17 cellular contexts compared by ENCODE assay signal in genomic region chr15:76183906-76184639, GRCh38.
DNase-seq lines count a peak whose midpoint lies in the region; ATAC-seq, FAIRE-seq and TF ChIP-seq lines count a peak whose summit lies in the region.
"Had no signal": no experiment of that assay in that cellular context is flagged by ENCODE, and none has a peak within 500 bp of the region (broad histone marks: within the 10 kb centered on the region; RNA-seq: fewer than 3 reads in every experiment).

No MANE protein-coding gene starts in this region.

- H3K4me3 Mint-ChIP-seq in GM23338: no peak overlapping the region
- H3K4me3 Mint-ChIP-seq in neural progenitor cell: no peak overlapping the region
- H3K4me3 Mint-ChIP-seq in activated CD4-positive, alpha-beta memory T cell treated with anti-CD3 and anti-CD28 coated beads, Interleukin-2, amount 10 ng/mL, durations not matched to agents 7 days and 5 days: no peak overlapping the region
- H3K4me3 Mint-ChIP-seq: B cell; CD4-positive, CD25-positive, alpha-beta regulatory T cell; T-cell had no signal

- no peaks in the 10 kb centered on the region for H3K9me3 ChIP-seq in WERI-Rb-1 (ENCODE audit: severe bottlenecking)
- H3K9me3 ChIP-seq in neural progenitor cell (ENCODE audit: low read depth): no peaks in the 10 kb centered on the region
- H3K9me3 ChIP-seq in heart right ventricle: no peaks in the 10 kb centered on the region

- no peak overlapping the region for H3K9ac ChIP-seq in neural progenitor cell

- peaks cover 2% of the 10 kb centered on the region; the same call in 1 of the 3 replicates for H3K9me3 Mint-ChIP-seq in GM23338
- H3K9me3 Mint-ChIP-seq in neural progenitor cell: no peaks in the 10 kb centered on the region
- no peaks in the 10 kb centered on the region for H3K9me3 Mint-ChIP-seq in activated CD4-positive, alpha-beta memory T cell treated with anti-CD3 and anti-CD28 coated beads, Interleukin-2, amount 10 ng/mL, durations not matched to agents 7 days and 5 days
- H3K9me3 Mint-ChIP-seq: CD4-positive, CD25-positive, alpha-beta regulatory T cell; T-cell had no signal

- H3K27me3 Mint-ChIP-seq in GM23338 (ENCODE audit: insufficient read depth, low read depth, poor library complexity) (peaks cover 9% of the 10 kb centered on the region), neural progenitor cell (ENCODE audit: insufficient read depth, low read depth) (peaks cover 2% of the 10 kb centered on the region)
- peaks cover 44% of the 10 kb centered on the region for H3K27me3 Mint-ChIP-seq in activated CD4-positive, alpha-beta memory T cell treated with anti-CD3 and anti-CD28 coated beads, Interleukin-2, amount 10 ng/mL, durations not matched to agents 7 days and 5 days

- TF ChIP-seq CTCF in GM23338 (conservative IDR thresholded peaks at IDR 0.05; ENCODE audit: low read depth in 2 of 2): no peak
- TF ChIP-seq CTCF in WERI-Rb-1 (IDR thresholded peaks at IDR 0.05; ENCODE audit: low read depth, low read length): no peak
- TF ChIP-seq CTCF in neural progenitor cell (IDR thresholded peaks at IDR 0.05): no peak
- no peak for TF ChIP-seq CTCF in heart right ventricle (IDR thresholded peaks at IDR 0.05)

- CTCF ChIA-PET in activated CD4-positive, alpha-beta memory T cell treated with anti-CD3 and anti-CD28 coated beads, Interleukin-2, amount 10 ng/mL, durations not matched to agents 7 days and 5 days (lab: Charles Lee): interaction anchor here (1.1 kb wide), 1 partner anchor 682 kb away, joined by 3 read pairs; no protein-coding TSS in a partner anchor

- H3K4me1 Mint-ChIP-seq in GM23338 (peaks cover 3% of the 10 kb centered on the region; the same call in 2 of the 3 replicates), neural progenitor cell (peaks cover 10% of the 10 kb centered on the region)
- peaks cover 14% of the 10 kb centered on the region for H3K4me1 Mint-ChIP-seq in activated CD4-positive, alpha-beta memory T cell treated with anti-CD3 and anti-CD28 coated beads, Interleukin-2, amount 10 ng/mL, durations not matched to agents 7 days and 5 days
- H3K4me1 Mint-ChIP-seq: B cell had no signal

- intact Hi-C loops in heart right ventricle (cut with DNase I): loop anchor here in 1 of 10 donors (10.0 kb wide), 1 partner anchor 681 kb away; no protein-coding TSS in a partner anchor

- H4K20me1 ChIP-seq in GM23338 (replicated peaks; ENCODE audit: insufficient read depth): no peaks in the 10 kb centered on the region
- no peaks in the 10 kb centered on the region for H4K20me1 ChIP-seq in neural progenitor cell (ENCODE audit: low read depth)

- DNase-seq in GM23338 (ENCODE audit: low spot score): no peak
- peak; percentile 83 for DNase-seq in NCI-H1694 (lab: John Stamatoyannopoulos, UW)
- no peak for DNase-seq in WERI-Rb-1
- peak; percentile 66 for DNase-seq in neural progenitor cell (ENCODE audit: low spot score)
- DNase-seq in heart right ventricle: no peak
- no peak for DNase-seq in GM12892 (ENCODE audit: insufficient read length)
- no peak for DNase-seq in NCI-H1092 (lab: John Stamatoyannopoulos, UW)
- no peak for DNase-seq in activated CD4-positive, alpha-beta memory T cell treated with anti-CD3 and anti-CD28 coated beads, Interleukin-2, amount 10 ng/mL, durations not matched to agents 7 days and 5 days
- DNase-seq: Caco-2; CD4-positive, CD25-positive, alpha-beta regulatory T cell; DMS53; H7; NCI-H1436 treated with DMSO at 0.1 percent for 48 hours; NCI-H226; NCI-H748 treated with DMSO at 0.1 percent for 48 hours; T-cell had no signal

- H3F3A ChIP-seq in GM23338 (replicated peaks; ENCODE audit: low read depth) (no peaks in the 10 kb centered on the region), neural progenitor cell (ENCODE audit: low read depth) (peaks cover 13% of the 10 kb centered on the region)

- no peak overlapping the region for H2AFZ ChIP-seq in GM23338
- no peak overlapping the region for H2AFZ ChIP-seq in neural progenitor cell (replicated peaks)

- POLR2A ChIA-PET in activated CD4-positive, alpha-beta memory T cell treated with anti-CD3 and anti-CD28 coated beads, Interleukin-2, amount 10 ng/mL, durations not matched to agents 7 days and 5 days (lab: Charles Lee): no interaction called here

- H3K4me3 ChIP-seq in GM23338 (no peak overlapping the region), WERI-Rb-1 (ENCODE audit: low read depth, low read length) (peak overlapping the region; percentile 13), neural progenitor cell (no peak overlapping the region), heart right ventricle (no peak overlapping the region)

- TF ChIP-seq POLR2A in GM12892 (IDR thresholded peaks at IDR 0.05; ENCODE audit: low read depth, low read length): no peak

- H3K27ac Mint-ChIP-seq in GM23338: no peak overlapping the region
- no peak overlapping the region for H3K27ac Mint-ChIP-seq in neural progenitor cell
- no peak overlapping the region for H3K27ac Mint-ChIP-seq in activated CD4-positive, alpha-beta memory T cell treated with anti-CD3 and anti-CD28 coated beads, Interleukin-2, amount 10 ng/mL, durations not matched to agents 7 days and 5 days
- H3K27ac Mint-ChIP-seq: B cell; CD4-positive, CD25-positive, alpha-beta regulatory T cell; T-cell had no signal

- no peak for FAIRE-seq in GM12892 (lab: Jason Lieb, UNC)

- H3K79me2 ChIP-seq in GM23338 (replicated peaks; ENCODE audit: insufficient read depth) (no peaks in the 10 kb centered on the region), neural progenitor cell (ENCODE audit: low read depth) (no peaks in the 10 kb centered on the region)

- H3K27ac ChIP-seq in GM23338 (ENCODE audit: low read depth) (no peak overlapping the region), WERI-Rb-1 (peak overlapping the region; percentile 49), neural progenitor cell (no peak overlapping the region), heart right ventricle (no peak overlapping the region)

- 64 to 75% methylated on average over 11 of the region's 11 CpGs for WGBS in heart right ventricle, 2 donors

- H3K36me3 ChIP-seq in GM23338 (ENCODE audit: insufficient read depth) (no peaks in the 10 kb centered on the region), WERI-Rb-1 (no peaks in the 10 kb centered on the region), neural progenitor cell (no peaks in the 10 kb centered on the region), heart right ventricle (no peaks in the 10 kb centered on the region)

- no peak overlapping the region for H3K4me2 ChIP-seq in GM23338
- peak overlapping the region; percentile 7 for H3K4me2 ChIP-seq in neural progenitor cell

- H3K4me1 ChIP-seq in GM23338 (ENCODE audit: insufficient read depth) (no peaks in the 10 kb centered on the region), neural progenitor cell (peaks cover 15% of the 10 kb centered on the region), heart right ventricle (no peaks in the 10 kb centered on the region)

- H3K27me3 ChIP-seq in GM23338 (ENCODE audit: insufficient read depth): no peaks in the 10 kb centered on the region
- no peaks in the 10 kb centered on the region for H3K27me3 ChIP-seq in WERI-Rb-1 (ENCODE audit: insufficient read depth, low read depth, severe bottlenecking)
- H3K27me3 ChIP-seq in neural progenitor cell: peaks cover 7% of the 10 kb centered on the region
- H3K27me3 ChIP-seq in heart right ventricle: peaks cover 0 to 31% (median 0%) of the 10 kb centered on the region in 7 donors

- H3K36me3 Mint-ChIP-seq in GM23338 (ENCODE audit: low read depth): no peaks in the 10 kb centered on the region
- no peaks in the 10 kb centered on the region for H3K36me3 Mint-ChIP-seq in neural progenitor cell
- H3K36me3 Mint-ChIP-seq in activated CD4-positive, alpha-beta memory T cell treated with anti-CD3 and anti-CD28 coated beads, Interleukin-2, amount 10 ng/mL, durations not matched to agents 7 days and 5 days (ENCODE audit: low read depth): no peaks in the 10 kb centered on the region
- H3K36me3 Mint-ChIP-seq: CD4-positive, CD25-positive, alpha-beta regulatory T cell; T-cell had no signal

- H3K9me2 ChIP-seq in GM23338 (ENCODE audit: insufficient read depth): no peaks in the 10 kb centered on the region

- ATAC-seq in GM23338: peak; percentile 17; the same call in 1 of the 3 replicates
- no peak for ATAC-seq in heart right ventricle
- ATAC-seq: T-cell had no signal

TF ChIP-seq in GM23338, 12 proteins besides CTCF, POLR2A, EP300 and RAD21 (continues in another document):
- TF ChIP-seq EZH2 (IDR thresholded peaks at IDR 0.05; ENCODE audit: low read depth, unreplicated experiment) (no peak), NANOG (IDR thresholded peaks at IDR 0.05; ENCODE audit: borderline replicate concordance) (no peak), CREB1 (CRISPR knock-in tag; IDR thresholded peaks at IDR 0.05; ENCODE audit: low read depth) (no peak), JUNB (IDR thresholded peaks at IDR 0.05; ENCODE audit: unreplicated experiment) (no peak), ZNF114 (CRISPR knock-in tag; IDR thresholded peaks at IDR 0.05) (no peak)
- TF ChIP-seq, protein P1, sequence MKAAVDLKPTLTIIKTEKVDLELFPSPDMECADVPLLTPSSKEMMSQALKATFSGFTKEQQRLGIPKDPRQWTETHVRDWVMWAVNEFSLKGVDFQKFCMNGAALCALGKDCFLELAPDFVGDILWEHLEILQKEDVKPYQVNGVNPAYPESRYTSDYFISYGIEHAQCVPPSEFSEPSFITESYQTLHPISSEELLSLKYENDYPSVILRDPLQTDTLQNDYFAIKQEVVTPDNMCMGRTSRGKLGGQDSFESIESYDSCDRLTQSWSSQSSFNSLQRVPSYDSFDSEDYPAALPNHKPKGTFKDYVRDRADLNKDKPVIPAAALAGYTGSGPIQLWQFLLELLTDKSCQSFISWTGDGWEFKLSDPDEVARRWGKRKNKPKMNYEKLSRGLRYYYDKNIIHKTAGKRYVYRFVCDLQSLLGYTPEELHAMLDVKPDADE (IDR thresholded peaks at IDR 0.05): no peak

Comparison
In these comparisons a context has a peak if more than half of its experiments do, and no peak if none do; other contexts are left out.
1. DNase-seq: peak in NCI-H1694 (single experiment) and neural progenitor cell (single experiment); none in GM23338 (single experiment), WERI-Rb-1 (single experiment), heart right ventricle (0 of 2), GM12892 (single experiment), NCI-H1092 (single experiment) and activated CD4-positive, alpha-beta memory T cell treated with anti-CD3 and anti-CD28 coated beads, Interleukin-2, amount 10 ng/mL, durations not matched to agents 7 days and 5 days (single experiment).